ENCODE assay signal across 4 cellular contexts in genomic region chr10:5410787-5411186, GRCh38. TPM values are rescaled to one million over a fixed set of nuclear protein-coding genes. Genes with fewer than 3 reads are reported as not detected.
"Had no signal": no experiment of that assay in that cellular context is flagged by ENCODE, and none has a peak within 500 bp of the region (broad histone marks: within the 10 kb centered on the region; RNA-seq: fewer than 3 reads in every experiment).

No MANE protein-coding gene starts in this region.

RNA-seq across cellular contexts. Expression of gene TUBAL3, which starts 6.2 kb away (rescaled TPM):
- total RNA-seq: GM23338, H1, H9, IMR-90 had no signal
- polyA plus RNA-seq: GM23338, IMR-90 had no signal

RNA-seq across cellular contexts. Expression of gene UCN3, which starts 46.0 kb away (rescaled TPM):
- total RNA-seq: GM23338, H1, H9, IMR-90 had no signal
- polyA plus RNA-seq: GM23338, H1, IMR-90 had no signal
